1 cellular context compared by ENCODE assay signal in the genomic region with DNA sequence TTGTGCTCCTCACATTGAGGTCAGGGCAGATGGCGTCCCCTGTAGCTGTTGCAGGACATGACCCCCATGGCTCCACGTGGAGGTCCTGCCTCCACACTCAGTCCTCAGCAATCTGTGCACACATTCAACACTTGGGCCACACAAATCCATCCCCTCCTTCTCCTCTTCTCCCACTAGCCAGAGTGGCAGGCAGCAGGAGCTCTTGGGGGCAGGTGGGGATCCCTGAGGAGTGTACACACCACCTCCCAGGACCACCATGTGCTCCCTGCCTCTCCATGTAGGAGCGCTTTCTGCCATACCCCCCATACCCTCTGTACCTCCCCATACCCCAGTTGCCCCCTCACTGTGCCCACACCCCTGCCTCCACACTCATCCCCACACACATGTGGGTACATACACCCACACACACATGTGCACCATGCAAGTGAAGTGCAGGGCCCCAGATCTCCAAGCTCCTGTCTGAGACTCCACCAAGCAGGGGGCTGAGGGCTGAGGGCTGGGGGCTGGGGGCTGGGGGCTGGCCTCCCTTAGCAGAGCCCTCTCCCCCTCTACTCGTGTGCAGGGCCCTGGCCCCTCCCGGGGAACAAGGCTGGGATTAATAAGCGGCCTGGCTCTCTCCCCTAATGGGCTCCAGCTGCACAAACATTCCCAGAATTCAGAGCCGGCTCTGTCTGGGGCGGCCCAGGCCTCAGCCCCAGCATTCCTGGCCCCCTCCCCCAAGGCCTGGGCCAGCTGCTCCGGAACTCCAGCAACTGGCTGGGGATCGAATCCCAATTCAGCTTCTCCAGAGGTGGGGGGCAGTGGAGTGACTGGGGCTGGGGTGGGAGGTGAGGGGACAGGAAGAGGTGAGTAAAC.
A peak's percentile ranks its signal among the peaks of the same experiment; 100 is the strongest.
TF ChIP-seq lines count a peak whose summit lies in the region.

No MANE protein-coding gene starts in this region.

TF ChIP-seq in H1, 55 proteins besides CTCF, POLR2A, EP300 and RAD21:
- TF ChIP-seq YY1 (IDR thresholded peaks at IDR 0.05; ENCODE audit: low read depth, low read length) (no peak), TEAD4 (IDR thresholded peaks at IDR 0.05; ENCODE audit: low read depth, low read length) (peak; percentile 65), JUN (IDR thresholded peaks at IDR 0.05; ENCODE audit: low read depth, low read length) (no peak), SAP30 (IDR thresholded peaks at IDR 0.05; ENCODE audit: insufficient read depth, insufficient replicate concordance, low read length) (no peak), TCF12 (IDR thresholded peaks at IDR 0.05; ENCODE audit: low read depth, low read length) (peak; percentile 97), NANOG (IDR thresholded peaks at IDR 0.05; ENCODE audit: insufficient read depth, low read depth, low read length, poor library complexity, severe bottlenecking) (peak; percentile 55), CTBP2 (IDR thresholded peaks at IDR 0.05; ENCODE audit: borderline replicate concordance, insufficient read depth, insufficient read length, low read length) (no peak), JUND (IDR thresholded peaks at IDR 0.05; ENCODE audit: low read length) (no peak), RFX5 (IDR thresholded peaks at IDR 0.05; ENCODE audit: borderline replicate concordance, low read depth, low read length) (no peak), SP1 (IDR thresholded peaks at IDR 0.05; ENCODE audit: low read depth, low read length) (peak; percentile 37; the same call in 1 of the 2 replicates), EZH2 (IDR thresholded peaks at IDR 0.05; ENCODE audit: low read depth, low read length, severe bottlenecking) (no peak)
